2 cellular contexts compared by ENCODE assay signal in the genomic region with DNA sequence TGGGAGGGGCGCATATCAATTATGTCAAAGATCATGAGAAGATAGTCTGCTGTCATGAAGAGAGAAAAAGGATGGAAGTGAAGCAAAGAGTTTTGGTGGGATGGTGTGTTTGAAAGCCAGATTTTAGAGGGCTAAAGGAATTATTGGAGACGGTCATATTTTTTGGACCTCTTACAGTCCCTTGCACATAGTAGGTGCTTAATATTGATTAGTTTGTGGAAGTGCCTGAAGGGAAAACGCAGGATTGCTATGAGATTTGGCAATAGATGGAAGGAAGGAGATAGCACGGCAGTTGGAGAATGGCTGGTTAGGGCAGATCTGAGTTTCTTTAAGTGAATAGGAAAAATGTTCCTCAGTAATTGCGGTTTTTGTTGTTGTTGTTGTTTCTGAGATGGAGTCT.
TF ChIP-seq lines count a peak whose summit lies in the region.

No MANE protein-coding gene starts in this region.

TF ChIP-seq in WTC11, 78 proteins besides CTCF, POLR2A, EP300 and RAD21:
- TF ChIP-seq, protein P1, sequence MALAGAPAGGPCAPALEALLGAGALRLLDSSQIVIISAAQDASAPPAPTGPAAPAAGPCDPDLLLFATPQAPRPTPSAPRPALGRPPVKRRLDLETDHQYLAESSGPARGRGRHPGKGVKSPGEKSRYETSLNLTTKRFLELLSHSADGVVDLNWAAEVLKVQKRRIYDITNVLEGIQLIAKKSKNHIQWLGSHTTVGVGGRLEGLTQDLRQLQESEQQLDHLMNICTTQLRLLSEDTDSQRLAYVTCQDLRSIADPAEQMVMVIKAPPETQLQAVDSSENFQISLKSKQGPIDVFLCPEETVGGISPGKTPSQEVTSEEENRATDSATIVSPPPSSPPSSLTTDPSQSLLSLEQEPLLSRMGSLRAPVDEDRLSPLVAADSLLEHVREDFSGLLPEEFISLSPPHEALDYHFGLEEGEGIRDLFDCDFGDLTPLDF (CRISPR knock-in tag; IDR thresholded peaks at IDR 0.05) = no peak
- TF ChIP-seq JUN (CRISPR knock-in tag; IDR thresholded peaks at IDR 0.05) (no peak), GRHL2 (CRISPR knock-in tag; IDR thresholded peaks at IDR 0.05; ENCODE audit: insufficient replicate concordance, severe bottlenecking) (no peak), CBFB (CRISPR knock-in tag; IDR thresholded peaks at IDR 0.05; ENCODE audit: low read depth) (no peak), ZBTB21 (CRISPR knock-in tag; IDR thresholded peaks at IDR 0.05; ENCODE audit: borderline replicate concordance) (no peak), SP1 (CRISPR knock-in tag; conservative IDR thresholded peaks at IDR 0.05) (no peak), ZNF671 (CRISPR knock-in tag; IDR thresholded peaks at IDR 0.05) (no peak), GTF2I (CRISPR knock-in tag; conservative IDR thresholded peaks at IDR 0.05) (no peak), TEAD4 (CRISPR knock-in tag; IDR thresholded peaks at IDR 0.05) (no peak), ZNF416 (CRISPR knock-in tag; IDR thresholded peaks at IDR 0.05) (no peak)
- TF ChIP-seq, protein P2, sequence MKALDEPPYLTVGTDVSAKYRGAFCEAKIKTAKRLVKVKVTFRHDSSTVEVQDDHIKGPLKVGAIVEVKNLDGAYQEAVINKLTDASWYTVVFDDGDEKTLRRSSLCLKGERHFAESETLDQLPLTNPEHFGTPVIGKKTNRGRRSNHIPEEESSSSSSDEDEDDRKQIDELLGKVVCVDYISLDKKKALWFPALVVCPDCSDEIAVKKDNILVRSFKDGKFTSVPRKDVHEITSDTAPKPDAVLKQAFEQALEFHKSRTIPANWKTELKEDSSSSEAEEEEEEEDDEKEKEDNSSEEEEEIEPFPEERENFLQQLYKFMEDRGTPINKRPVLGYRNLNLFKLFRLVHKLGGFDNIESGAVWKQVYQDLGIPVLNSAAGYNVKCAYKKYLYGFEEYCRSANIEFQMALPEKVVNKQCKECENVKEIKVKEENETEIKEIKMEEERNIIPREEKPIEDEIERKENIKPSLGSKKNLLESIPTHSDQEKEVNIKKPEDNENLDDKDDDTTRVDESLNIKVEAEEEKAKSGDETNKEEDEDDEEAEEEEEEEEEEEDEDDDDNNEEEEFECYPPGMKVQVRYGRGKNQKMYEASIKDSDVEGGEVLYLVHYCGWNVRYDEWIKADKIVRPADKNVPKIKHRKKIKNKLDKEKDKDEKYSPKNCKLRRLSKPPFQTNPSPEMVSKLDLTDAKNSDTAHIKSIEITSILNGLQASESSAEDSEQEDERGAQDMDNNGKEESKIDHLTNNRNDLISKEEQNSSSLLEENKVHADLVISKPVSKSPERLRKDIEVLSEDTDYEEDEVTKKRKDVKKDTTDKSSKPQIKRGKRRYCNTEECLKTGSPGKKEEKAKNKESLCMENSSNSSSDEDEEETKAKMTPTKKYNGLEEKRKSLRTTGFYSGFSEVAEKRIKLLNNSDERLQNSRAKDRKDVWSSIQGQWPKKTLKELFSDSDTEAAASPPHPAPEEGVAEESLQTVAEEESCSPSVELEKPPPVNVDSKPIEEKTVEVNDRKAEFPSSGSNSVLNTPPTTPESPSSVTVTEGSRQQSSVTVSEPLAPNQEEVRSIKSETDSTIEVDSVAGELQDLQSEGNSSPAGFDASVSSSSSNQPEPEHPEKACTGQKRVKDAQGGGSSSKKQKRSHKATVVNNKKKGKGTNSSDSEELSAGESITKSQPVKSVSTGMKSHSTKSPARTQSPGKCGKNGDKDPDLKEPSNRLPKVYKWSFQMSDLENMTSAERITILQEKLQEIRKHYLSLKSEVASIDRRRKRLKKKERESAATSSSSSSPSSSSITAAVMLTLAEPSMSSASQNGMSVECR (CRISPR knock-in tag; IDR thresholded peaks at IDR 0.05; ENCODE audit: borderline replicate concordance) = no peak
- TF ChIP-seq, protein P3, sequence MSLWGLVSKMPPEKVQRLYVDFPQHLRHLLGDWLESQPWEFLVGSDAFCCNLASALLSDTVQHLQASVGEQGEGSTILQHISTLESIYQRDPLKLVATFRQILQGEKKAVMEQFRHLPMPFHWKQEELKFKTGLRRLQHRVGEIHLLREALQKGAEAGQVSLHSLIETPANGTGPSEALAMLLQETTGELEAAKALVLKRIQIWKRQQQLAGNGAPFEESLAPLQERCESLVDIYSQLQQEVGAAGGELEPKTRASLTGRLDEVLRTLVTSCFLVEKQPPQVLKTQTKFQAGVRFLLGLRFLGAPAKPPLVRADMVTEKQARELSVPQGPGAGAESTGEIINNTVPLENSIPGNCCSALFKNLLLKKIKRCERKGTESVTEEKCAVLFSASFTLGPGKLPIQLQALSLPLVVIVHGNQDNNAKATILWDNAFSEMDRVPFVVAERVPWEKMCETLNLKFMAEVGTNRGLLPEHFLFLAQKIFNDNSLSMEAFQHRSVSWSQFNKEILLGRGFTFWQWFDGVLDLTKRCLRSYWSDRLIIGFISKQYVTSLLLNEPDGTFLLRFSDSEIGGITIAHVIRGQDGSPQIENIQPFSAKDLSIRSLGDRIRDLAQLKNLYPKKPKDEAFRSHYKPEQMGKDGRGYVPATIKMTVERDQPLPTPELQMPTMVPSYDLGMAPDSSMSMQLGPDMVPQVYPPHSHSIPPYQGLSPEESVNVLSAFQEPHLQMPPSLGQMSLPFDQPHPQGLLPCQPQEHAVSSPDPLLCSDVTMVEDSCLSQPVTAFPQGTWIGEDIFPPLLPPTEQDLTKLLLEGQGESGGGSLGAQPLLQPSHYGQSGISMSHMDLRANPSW (CRISPR knock-in tag; conservative IDR thresholded peaks at IDR 0.05; ENCODE audit: low read depth) = no peak

TF ChIP-seq in K562, 482 proteins besides CTCF, POLR2A, EP300 and RAD21:
- TF ChIP-seq TCF7L2 (IDR thresholded peaks at IDR 0.05; ENCODE audit: low read depth, low read length) (no peak), ZKSCAN1 (IDR thresholded peaks at IDR 0.05; ENCODE audit: low read depth, low read length) (peak; percentile 76)
